Comparison of ENCODE assay signal across 30 cellular contexts in genomic region chrX:19756577-19757131, GRCh38.
DNase-seq lines count a peak whose midpoint lies in the region; ATAC-seq, FAIRE-seq and TF ChIP-seq lines count a peak whose summit lies in the region.
"Had no signal": no experiment of that assay in that cellular context is flagged by ENCODE, and none has a peak within 500 bp of the region (broad histone marks: within the 10 kb centered on the region; RNA-seq: fewer than 3 reads in every experiment).

No MANE protein-coding gene starts in this region.

- TF ChIP-seq POLR2A in K562 (conservative IDR thresholded peaks at IDR 0.05): no peak

- DNase-seq in activated naive CD4-positive, alpha-beta T cell treated with anti-CD3 and anti-CD28 coated beads for 36 hours: no peak
- DNase-seq in activated naive CD4-positive, alpha-beta T cell treated with Interleukin-2 at 50 U/mL for 16 hours: no peak
- no peak for DNase-seq in K562 (ENCODE audit: extremely low read depth in 1 of 4, low spot score in 3 of 4)
- no peak for DNase-seq in stimulated activated naive B cell treated with anti-CD40 and anti-IgM and Interleukin-4, amounts not matched to agents 10 μg/mL and 1 μg/mL and 100 μg/mL, for 72 hours
- DNase-seq in tibial artery: no peak
- no peak for DNase-seq in glomerular visceral epithelial cell (ENCODE audit: extremely low spot score)
- DNase-seq in COLO668 (lab: John Stamatoyannopoulos, UW; ENCODE audit: unreplicated experiment): no peak
- DNase-seq: activated CD4-positive, alpha-beta T cell treated with anti-CD3 and anti-CD28 coated beads for 4 hours; activated effector memory CD4-positive, alpha-beta T cell treated with Interleukin-2 at 50 U/mL for 16 hours; body of pancreas; dorsolateral prefrontal cortex; gastrocnemius medialis; hippocampal formation; left cardiac atrium; mammary epithelial cell; NCI-H1105; NCI-H2029 treated with DMSO at 0.1 percent for 48 hours; NCI-H226; right lobe of liver; stimulated activated CD4-positive, alpha-beta T cell treated with anti-CD3 and anti-CD28 coated beads, Interleukin-12 subunit alpha, Interleukin-12 subunit beta, amount 100 ng/mL, for 4 hours; stimulated activated CD4-positive, alpha-beta T cell treated with anti-CD3 and anti-CD28 coated beads, Interleukin-4, amount 100 ng/mL, for 24 hours; stimulated activated naive CD4-positive, alpha-beta T cell; T-helper 2 cell had no signal

- no peak overlapping the region for H3K4me3 ChIP-seq in K562
- no peak overlapping the region for H3K4me3 ChIP-seq in tibial artery
- H3K4me3 ChIP-seq: BLaER1 treated with 17β-estradiol and CSF1 and Interleukin-3, amounts not matched to agents 10 nM and 100 nM; body of pancreas; dorsolateral prefrontal cortex; gastrocnemius medialis; GM23338; right lobe of liver; suprapubic skin had no signal

- no peak for TF ChIP-seq EP300 in K562 (IDR thresholded peaks at IDR 0.05; ENCODE audit: low read length)

- in situ Hi-C loops in K562 (cut with MboI): no loop called here

- H4K20me1 ChIP-seq in K562 (replicated peaks; ENCODE audit: control insufficient read depth, insufficient read depth, low read length): no peaks in the 10 kb centered on the region

- no peaks in the 10 kb centered on the region for H3K79me2 ChIP-seq in K562 (ENCODE audit: control insufficient read depth, insufficient read depth, low read length)

- H3K36me3 ChIP-seq in K562 (ENCODE audit: control insufficient read depth, insufficient read depth, low read length) (no peaks in the 10 kb centered on the region), tibial artery (no peaks in the 10 kb centered on the region)
- H3K36me3 ChIP-seq: gastrocnemius medialis, right lobe of liver, suprapubic skin had no signal

- H3K4me1 Mint-ChIP-seq in activated naive CD4-positive, alpha-beta T cell treated with anti-CD3 and anti-CD28 coated beads for 36 hours (ENCODE audit: low read depth): peaks cover 77% of the 10 kb centered on the region
- peaks cover 30 to 49% (median 45%) of the 10 kb centered on the region in 3 donors for H3K4me1 Mint-ChIP-seq in IgD-negative memory B cell
- H3K4me1 Mint-ChIP-seq in stimulated activated naive B cell treated with anti-CD40 and anti-IgM and Interleukin-4, amounts not matched to agents 10 μg/mL and 1 μg/mL and 100 μg/mL, for 72 hours: peaks cover 23 to 57% of the 10 kb centered on the region in 2 donors

- WGBS in K562 (ENCODE audit: insufficient coverage, low coverage, missing lambda C conversion rate): 0% methylated on average over 2 of the region's 6 CpGs

- BruUV-seq in K562 (replicated peaks; lab: Mats Ljungman, UMichigan): no TSS peak

- H3K9me3 ChIP-seq in K562 (replicated peaks; ENCODE audit: control insufficient read depth, insufficient read depth, low read depth, low read length) (no peaks in the 10 kb centered on the region), tibial artery (peaks cover 0 to 4% (median 0%) of the 10 kb centered on the region in 3 donors)
- H3K9me3 ChIP-seq: body of pancreas, gastrocnemius medialis, right lobe of liver, suprapubic skin had no signal

- H3K9me3 Mint-ChIP-seq in activated naive CD4-positive, alpha-beta T cell treated with anti-CD3 and anti-CD28 coated beads for 36 hours: no peaks in the 10 kb centered on the region
- no peaks in the 10 kb centered on the region for H3K9me3 Mint-ChIP-seq in IgD-negative memory B cell
- no peaks in the 10 kb centered on the region for H3K9me3 Mint-ChIP-seq in stimulated activated naive B cell treated with anti-CD40 and anti-IgM and Interleukin-4, amounts not matched to agents 10 μg/mL and 1 μg/mL and 100 μg/mL, for 72 hours

- FAIRE-seq in K562 (lab: Jason Lieb, UNC): no peak
- FAIRE-seq: urothelium cell line had no signal

- TF ChIP-seq CTCF in K562 (IDR thresholded peaks at IDR 0.05 in 2 of 3, conservative IDR thresholded peaks at IDR 0.05 in 1 of 3; ENCODE audit: insufficient read depth in 2 of 3, low read depth in 1 of 3, low read length in 3 of 3) (no peak), tibial artery (IDR thresholded peaks at IDR 0.05) (no peak)

- TF ChIP-seq RAD21 in K562 (CRISPR knock-in tag; conservative IDR thresholded peaks at IDR 0.05 in 1 of 2, IDR thresholded peaks at IDR 0.05 in 1 of 2): no peak

- no peaks in the 10 kb centered on the region for H3K27me3 Mint-ChIP-seq in activated naive CD4-positive, alpha-beta T cell treated with anti-CD3 and anti-CD28 coated beads for 36 hours (ENCODE audit: low read depth)
- no peaks in the 10 kb centered on the region for H3K27me3 Mint-ChIP-seq in IgD-negative memory B cell
- no peaks in the 10 kb centered on the region for H3K27me3 Mint-ChIP-seq in stimulated activated naive B cell treated with anti-CD40 and anti-IgM and Interleukin-4, amounts not matched to agents 10 μg/mL and 1 μg/mL and 100 μg/mL, for 72 hours
- H3K27me3 Mint-ChIP-seq: progenitor cell of endocrine pancreas had no signal

- peak overlapping the region; percentile 36 for H3K27ac Mint-ChIP-seq in activated naive CD4-positive, alpha-beta T cell treated with anti-CD3 and anti-CD28 coated beads for 36 hours
- peak overlapping the region; percentile 19 to 91 (median 53) for H3K27ac Mint-ChIP-seq in IgD-negative memory B cell
- peak overlapping the region; percentile 62 for H3K27ac Mint-ChIP-seq in stimulated activated naive B cell treated with anti-CD40 and anti-IgM and Interleukin-4, amounts not matched to agents 10 μg/mL and 1 μg/mL and 100 μg/mL, for 72 hours
- H3K27ac Mint-ChIP-seq: GM23338 had no signal

- POLR2A ChIA-PET in K562 (lab: Yijun Ruan, JAX): interaction anchor here (1.0 kb wide), 1 partner anchor 10 kb away, joined by 3 read pairs; no protein-coding TSS in a partner anchor

- ATAC-seq in K562: no peak
- ATAC-seq in stimulated activated naive B cell treated with anti-CD40 and anti-IgM and Interleukin-4, amounts not matched to agents 10 μg/mL and 1 μg/mL and 100 μg/mL, for 72 hours (replicated peaks): no peak
- ATAC-seq: body of pancreas, gastrocnemius medialis, GM23338, left cardiac atrium, right lobe of liver had no signal

- no peaks in the 10 kb centered on the region for H3K27me3 ChIP-seq in K562 (ENCODE audit: control insufficient read depth in 2 of 2, insufficient read depth in 2 of 2, low read length in 2 of 2)
- no peaks in the 10 kb centered on the region for H3K27me3 ChIP-seq in tibial artery
- H3K27me3 ChIP-seq: BLaER1 treated with 17β-estradiol and CSF1 and Interleukin-3, amounts not matched to agents 10 nM and 100 nM; body of pancreas; right lobe of liver; suprapubic skin had no signal

- intact Hi-C loops in activated naive CD4-positive, alpha-beta T cell treated with anti-CD3 and anti-CD28 coated beads for 36 hours (cut with micrococcal nuclease): no loop called here
- intact Hi-C loops in K562 (cut with micrococcal nuclease) (no loop called here), tibial artery (cut with DNase I; ENCODE audit: low total_unique reads) (no loop called here)

- H3K9ac ChIP-seq in K562 (ENCODE audit: insufficient read depth in 1 of 2, low read depth in 2 of 2, low read length in 2 of 2): no peak overlapping the region
- H3K9ac ChIP-seq: BLaER1 treated with 17β-estradiol and CSF1 and Interleukin-3, amounts not matched to agents 10 nM and 100 nM had no signal

- no peak overlapping the region for H3K4me3 Mint-ChIP-seq in activated naive CD4-positive, alpha-beta T cell treated with anti-CD3 and anti-CD28 coated beads for 36 hours
- no peak overlapping the region for H3K4me3 Mint-ChIP-seq in IgD-negative memory B cell
- no peak overlapping the region for H3K4me3 Mint-ChIP-seq in stimulated activated naive B cell treated with anti-CD40 and anti-IgM and Interleukin-4, amounts not matched to agents 10 μg/mL and 1 μg/mL and 100 μg/mL, for 72 hours
- H3K4me3 Mint-ChIP-seq: GM23338 had no signal

- H3K9me1 ChIP-seq in K562 (ENCODE audit: control insufficient read depth, insufficient read depth, low read length): no peaks in the 10 kb centered on the region

- H3K27ac ChIP-seq in K562 (ENCODE audit: extremely low read depth, low read depth, low read length) (no peak overlapping the region), tibial artery (no peak overlapping the region)
- H3K27ac ChIP-seq: BLaER1 treated with 17β-estradiol and CSF1 and Interleukin-3, amounts not matched to agents 10 nM and 100 nM; body of pancreas; dorsolateral prefrontal cortex; gastrocnemius medialis; right lobe of liver; RWPE1; suprapubic skin had no signal

- H3K4me1 ChIP-seq in K562 (replicated peaks in 1 of 2; ENCODE audit: control insufficient read depth in 2 of 2, insufficient read depth in 2 of 2, low read length in 2 of 2) (no peaks in the 10 kb centered on the region), tibial artery (no peaks in the 10 kb centered on the region)
- H3K4me1 ChIP-seq: body of pancreas, gastrocnemius medialis, right lobe of liver had no signal

- CTCF ChIA-PET in activated naive CD4-positive, alpha-beta T cell treated with anti-CD3 and anti-CD28 coated beads for 36 hours (lab: Charles Lee): no interaction called here
- CTCF ChIA-PET in K562 (lab: Yijun Ruan, JAX; ENCODE audit: low intra/inter-chr PET ratio): no interaction called here

- H2AFZ ChIP-seq in K562 (ENCODE audit: low read depth, low read length): no peak overlapping the region
- H2AFZ ChIP-seq: GM23338 had no signal

- H3K36me3 Mint-ChIP-seq in activated naive CD4-positive, alpha-beta T cell treated with anti-CD3 and anti-CD28 coated beads for 36 hours (ENCODE audit: low read depth): peaks cover 8% of the 10 kb centered on the region
- peaks cover 2% of the 10 kb centered on the region for H3K36me3 Mint-ChIP-seq in IgD-negative memory B cell
- H3K36me3 Mint-ChIP-seq in stimulated activated naive B cell treated with anti-CD40 and anti-IgM and Interleukin-4, amounts not matched to agents 10 μg/mL and 1 μg/mL and 100 μg/mL, for 72 hours: peaks cover 12 to 22% of the 10 kb centered on the region in 2 donors

- no peak overlapping the region for H3K4me2 ChIP-seq in K562 (ENCODE audit: insufficient read depth, low read length)
- H3K4me2 ChIP-seq: BLaER1 treated with 17β-estradiol and CSF1 and Interleukin-3, amounts not matched to agents 10 nM and 100 nM; GM23338 had no signal
